In genomic region chr13:32472194-32472621, GRCh38 we compare ENCODE assay signal across 9 cellular contexts. TPM values are rescaled to one million over a fixed set of nuclear protein-coding genes. Genes with fewer than 3 reads are reported as not detected.
DNase-seq lines count a peak whose midpoint lies in the region; ATAC-seq and TF ChIP-seq lines count a peak whose summit lies in the region.
"Had no signal": no experiment of that assay in that cellular context is flagged by ENCODE, and none has a peak within 500 bp of the region (broad histone marks: within the 10 kb centered on the region; RNA-seq: fewer than 3 reads in every experiment).

No MANE protein-coding gene starts in this region.

- no peaks in the 10 kb centered on the region for H3K27me3 ChIP-seq in right atrium auricular region
- H3K27me3 ChIP-seq in trophoblast cell (ENCODE audit: insufficient read depth, low read length): no peaks in the 10 kb centered on the region

- no peak overlapping the region for H3K9ac ChIP-seq in trophoblast cell (ENCODE audit: low read length)

- no peak overlapping the region for H3K4ac ChIP-seq in trophoblast cell (ENCODE audit: low read depth, low read length)

- DNase-seq in GM13976 (ENCODE audit: low spot score) (peak; percentile 62), GM20000 (ENCODE audit: low spot score) (peak; percentile 50), right atrium auricular region (ENCODE audit: low spot score) (no peak), trophoblast cell (no peak), NCI-H748 treated with DMSO at 0.1 percent for 48 hours (lab: John Stamatoyannopoulos, UW) (no peak), EL (no peak)
- DNase-seq in activated effector memory CD4-positive, alpha-beta T cell treated with Interleukin-2 at 50 U/mL for 16 hours: no peak
- DNase-seq: left colon had no signal

- H4K8ac ChIP-seq in trophoblast cell (ENCODE audit: low read depth, low read length): no peak overlapping the region

- H2AK5ac ChIP-seq in trophoblast cell (ENCODE audit: low read length): no peak overlapping the region

- peaks cover 0 to 26% of the 10 kb centered on the region in 2 donors for H3K4me1 ChIP-seq in right atrium auricular region
- H3K4me1 ChIP-seq in trophoblast cell (ENCODE audit: control insufficient read depth in 1 of 2, insufficient read depth in 2 of 2, low read length in 2 of 2): peaks cover 7 to 10% of the 10 kb centered on the region in 2 experiments

- H3K79me1 ChIP-seq in trophoblast cell (ENCODE audit: low read length): peaks cover 8% of the 10 kb centered on the region

- H3K79me2 ChIP-seq in trophoblast cell (ENCODE audit: control insufficient read depth, insufficient read depth, low read length, poor library complexity): no peaks in the 10 kb centered on the region

- no peak overlapping the region for H3K4me2 ChIP-seq in trophoblast cell (ENCODE audit: low read length)

- H3K9me3 ChIP-seq in right atrium auricular region (no peaks in the 10 kb centered on the region), trophoblast cell (ENCODE audit: insufficient read depth, low read depth, low read length) (no peaks in the 10 kb centered on the region)

- H3K4me3 ChIP-seq in right atrium auricular region (no peak overlapping the region), trophoblast cell (ENCODE audit: low read depth, low read length) (no peak overlapping the region)

- H3K27ac ChIP-seq in right atrium auricular region: peak overlapping the region; percentile 38 to 53
- H3K27ac ChIP-seq in trophoblast cell (ENCODE audit: low read depth, low read length): no peak overlapping the region

- TF ChIP-seq CTCF in GM13976 (IDR thresholded peaks at IDR 0.05; ENCODE audit: borderline replicate concordance, control extremely low read depth, extremely low read depth, insufficient read depth, missing control alignments) (no peak), GM20000 (IDR thresholded peaks at IDR 0.05; ENCODE audit: extremely low read depth, missing control alignments) (no peak), right atrium auricular region (IDR thresholded peaks at IDR 0.05) (no peak)

- ATAC-seq in HG03460 (IDR thresholded peaks at IDR 0.05; ENCODE audit: unreplicated experiment): peak; percentile 78
- ATAC-seq: left colon had no signal

- H3K36me3 ChIP-seq in right atrium auricular region (peaks cover 1% of the 10 kb centered on the region), trophoblast cell (ENCODE audit: control insufficient read depth in 1 of 2, insufficient read depth in 2 of 2, low read length in 2 of 2) (peaks cover 0 to 9% of the 10 kb centered on the region in 2 experiments)

- H2BK12ac ChIP-seq in trophoblast cell (ENCODE audit: low read length): no peak overlapping the region

- H4K12ac ChIP-seq in trophoblast cell (ENCODE audit: low read depth, low read length): no peak overlapping the region

- no peak overlapping the region for H3K14ac ChIP-seq in trophoblast cell (ENCODE audit: low read length)

- H3K18ac ChIP-seq in trophoblast cell (ENCODE audit: low read length): no peak overlapping the region

- no peak overlapping the region for H3K23ac ChIP-seq in trophoblast cell (ENCODE audit: low read length)

- no peak overlapping the region for H2BK5ac ChIP-seq in trophoblast cell (ENCODE audit: low read depth, low read length, poor library complexity)

- in situ Hi-C loops in GM13976 (cut with MboI; ENCODE audit: low sequenced_read_pairs, unreplicated experiment): no loop called here

- H4K91ac ChIP-seq in trophoblast cell (ENCODE audit: low read depth, low read length): no peak overlapping the region

- no CpG with 5 or more reads among the region's 3 CpGs for WGBS in trophoblast cell (ENCODE audit: extremely low coverage, insufficient coverage, insufficient read length)

- no peak overlapping the region for H2BK120ac ChIP-seq in trophoblast cell (ENCODE audit: insufficient read depth, low read length, poor library complexity)

- H2AFZ ChIP-seq in trophoblast cell (ENCODE audit: insufficient read depth, low read length, poor library complexity): no peak overlapping the region

RNA-seq across cellular contexts. Expression of gene N4BP2L1, which starts 44.3 kb away (rescaled TPM):
- 1 to 10 TPM; 3.4 to 5.7 TPM for total RNA-seq in right atrium auricular region
- 1.9 and 2.1 TPM in 2 replicates for polyA plus RNA-seq in trophoblast cell (2013)

Comparison
In these comparisons a context has a peak if more than half of its experiments do, and no peak if none do; other contexts are left out.
1. DNase-seq: peak in GM13976 (single experiment) and GM20000 (single experiment); none in right atrium auricular region (single experiment), trophoblast cell (0 of 2), NCI-H748 treated with DMSO at 0.1 percent for 48 hours (single experiment), activated effector memory CD4-positive, alpha-beta T cell treated with Interleukin-2 at 50 U/mL for 16 hours (single experiment) and EL (single experiment).